ENCODE assay signal across 1 cellular context in the genomic region with DNA sequence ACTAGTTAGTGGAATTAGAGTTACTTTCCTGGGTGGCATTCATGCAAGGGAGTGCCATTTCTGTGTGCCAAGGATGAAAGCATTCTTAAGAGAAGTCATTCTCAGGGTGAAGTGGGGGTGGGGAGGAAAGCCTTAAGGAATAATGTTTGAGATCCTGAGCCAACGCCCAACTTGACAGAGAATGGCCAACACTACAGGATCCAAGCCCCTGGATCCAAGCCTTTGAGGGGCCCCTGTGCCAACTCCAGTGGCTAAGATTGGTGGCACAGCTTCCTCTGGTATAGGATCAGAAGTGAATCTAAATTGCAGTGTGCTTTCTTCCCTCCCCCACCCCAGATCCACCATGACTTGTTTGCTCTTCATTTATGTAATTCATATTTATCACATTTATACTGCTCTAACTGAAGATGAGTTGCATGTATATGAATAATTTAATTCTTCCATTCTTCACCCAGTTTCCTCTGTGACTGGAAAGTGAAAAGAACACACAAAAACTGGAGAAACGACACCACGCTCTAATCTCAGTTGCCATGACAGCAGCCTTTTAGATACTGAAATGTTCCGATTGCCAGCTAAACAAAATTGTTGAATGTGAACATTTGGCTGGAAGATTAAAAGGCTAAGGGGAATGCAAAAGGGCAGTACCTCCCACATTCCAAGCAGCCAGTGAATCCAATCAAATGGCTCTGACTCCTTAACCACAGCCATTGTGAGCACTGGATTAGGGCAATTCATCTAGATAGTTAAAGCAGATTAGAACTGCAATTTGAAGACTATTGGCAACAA.
TF ChIP-seq lines count a peak whose summit lies in the region.

No MANE protein-coding gene starts in this region.

TF ChIP-seq in HCT116, 20 proteins besides CTCF, POLR2A, EP300 and RAD21 (continued from another document):
- TF ChIP-seq, protein P1, sequence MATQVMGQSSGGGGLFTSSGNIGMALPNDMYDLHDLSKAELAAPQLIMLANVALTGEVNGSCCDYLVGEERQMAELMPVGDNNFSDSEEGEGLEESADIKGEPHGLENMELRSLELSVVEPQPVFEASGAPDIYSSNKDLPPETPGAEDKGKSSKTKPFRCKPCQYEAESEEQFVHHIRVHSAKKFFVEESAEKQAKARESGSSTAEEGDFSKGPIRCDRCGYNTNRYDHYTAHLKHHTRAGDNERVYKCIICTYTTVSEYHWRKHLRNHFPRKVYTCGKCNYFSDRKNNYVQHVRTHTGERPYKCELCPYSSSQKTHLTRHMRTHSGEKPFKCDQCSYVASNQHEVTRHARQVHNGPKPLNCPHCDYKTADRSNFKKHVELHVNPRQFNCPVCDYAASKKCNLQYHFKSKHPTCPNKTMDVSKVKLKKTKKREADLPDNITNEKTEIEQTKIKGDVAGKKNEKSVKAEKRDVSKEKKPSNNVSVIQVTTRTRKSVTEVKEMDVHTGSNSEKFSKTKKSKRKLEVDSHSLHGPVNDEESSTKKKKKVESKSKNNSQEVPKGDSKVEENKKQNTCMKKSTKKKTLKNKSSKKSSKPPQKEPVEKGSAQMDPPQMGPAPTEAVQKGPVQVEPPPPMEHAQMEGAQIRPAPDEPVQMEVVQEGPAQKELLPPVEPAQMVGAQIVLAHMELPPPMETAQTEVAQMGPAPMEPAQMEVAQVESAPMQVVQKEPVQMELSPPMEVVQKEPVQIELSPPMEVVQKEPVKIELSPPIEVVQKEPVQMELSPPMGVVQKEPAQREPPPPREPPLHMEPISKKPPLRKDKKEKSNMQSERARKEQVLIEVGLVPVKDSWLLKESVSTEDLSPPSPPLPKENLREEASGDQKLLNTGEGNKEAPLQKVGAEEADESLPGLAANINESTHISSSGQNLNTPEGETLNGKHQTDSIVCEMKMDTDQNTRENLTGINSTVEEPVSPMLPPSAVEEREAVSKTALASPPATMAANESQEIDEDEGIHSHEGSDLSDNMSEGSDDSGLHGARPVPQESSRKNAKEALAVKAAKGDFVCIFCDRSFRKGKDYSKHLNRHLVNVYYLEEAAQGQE (IDR thresholded peaks at IDR 0.05; ENCODE audit: low read depth) = no peak
- no peak; the same call in 1 of the 2 replicates for TF ChIP-seq EGR1 (IDR thresholded peaks at IDR 0.05; ENCODE audit: low read depth)
- TF ChIP-seq, protein P2, sequence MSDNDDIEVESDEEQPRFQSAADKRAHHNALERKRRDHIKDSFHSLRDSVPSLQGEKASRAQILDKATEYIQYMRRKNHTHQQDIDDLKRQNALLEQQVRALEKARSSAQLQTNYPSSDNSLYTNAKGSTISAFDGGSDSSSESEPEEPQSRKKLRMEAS (IDR thresholded peaks at IDR 0.05) = peak; percentile 9; the same call in 1 of the 2 replicates
